29 cellular contexts compared by ENCODE assay signal in the genomic region with DNA sequence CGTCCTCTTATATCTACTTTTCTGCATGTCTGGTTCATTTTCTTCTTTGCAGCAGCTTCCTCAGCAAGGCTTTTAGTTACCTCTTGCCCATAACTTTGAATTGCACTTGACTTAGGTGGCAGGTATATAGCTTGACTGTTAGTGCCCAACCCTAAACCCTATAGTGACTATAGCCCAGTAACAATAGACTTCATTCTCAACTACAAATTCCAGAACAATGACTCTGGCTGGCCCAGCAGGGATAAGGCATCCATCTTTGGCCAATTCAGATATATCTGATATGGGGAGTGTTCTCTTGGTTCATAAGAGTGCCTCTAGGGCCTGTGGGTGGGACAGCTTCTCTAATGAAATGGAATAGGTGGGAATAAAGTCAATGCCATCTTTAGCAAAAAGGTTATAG.
"Had no signal": no experiment of that assay in that cellular context is flagged by ENCODE, and none has a peak within 500 bp of the region (broad histone marks: within the 10 kb centered on the region; RNA-seq: fewer than 3 reads in every experiment).

No MANE protein-coding gene starts in this region.

- FAIRE-seq: colon, endothelial cell of umbilical vein, islet of Langerhans, keratinocyte had no signal

- H3K9me3 Mint-ChIP-seq: memory B cell had no signal

- ATAC-seq: esophagus mucosa; gastrocnemius medialis; heart right ventricle; left cardiac atrium; left lung; left ventricle myocardium superior; lower lobe of right lung; mucosa of descending colon; naive thymus-derived CD8-positive, alpha-beta T cell had no signal

- H3K4me1 Mint-ChIP-seq: memory B cell; naive B cell; naive thymus-derived CD8-positive, alpha-beta T cell had no signal

- H3K27ac Mint-ChIP-seq: memory B cell; mesothelial cell of epicardium; naive B cell; naive thymus-derived CD8-positive, alpha-beta T cell had no signal

- H3K4me1 ChIP-seq: esophagus squamous epithelium, gastrocnemius medialis, heart right ventricle, left lung, lower lobe of right lung had no signal

- H3K27ac ChIP-seq: coronary artery, dorsolateral prefrontal cortex, epithelial cell of prostate, esophagus squamous epithelium, gastrocnemius medialis, heart right ventricle, left lung, lower lobe of right lung had no signal

- DNase-seq: dermis blood vessel endothelial cell; dorsolateral prefrontal cortex; effector CD4-positive, alpha-beta T cell; effector memory CD4-positive, alpha-beta T cell; erythroblast; esophagus squamous epithelium; foreskin fibroblast; foreskin melanocyte; gastrocnemius medialis; glutamatergic neuron; head of caudate nucleus; heart right ventricle; hippocampal formation; left cardiac atrium; left lung; left ventricle myocardium superior; lower lobe of right lung; mucosa of descending colon; naive B cell; naive thymus-derived CD8-positive, alpha-beta T cell had no signal

- H3K27me3 ChIP-seq: esophagus squamous epithelium, gastrocnemius medialis, left lung had no signal

- H3K4me3 ChIP-seq: coronary artery, dorsolateral prefrontal cortex, esophagus squamous epithelium, gastrocnemius medialis, heart right ventricle, left lung, lower lobe of right lung, mucosa of descending colon had no signal

- H3K36me3 ChIP-seq: esophagus squamous epithelium, gastrocnemius medialis, heart right ventricle, left lung, lower lobe of right lung had no signal

- H3K36me3 Mint-ChIP-seq: memory B cell; mesothelial cell of epicardium; naive B cell; naive thymus-derived CD8-positive, alpha-beta T cell had no signal

- H3K4me3 Mint-ChIP-seq: memory B cell; mesothelial cell of epicardium; naive B cell; naive thymus-derived CD8-positive, alpha-beta T cell had no signal

- H3K9me3 ChIP-seq: esophagus squamous epithelium, gastrocnemius medialis, heart right ventricle, left lung, lower lobe of right lung, mucosa of descending colon had no signal
